Comparison of ENCODE assay signal across 9 cellular contexts in genomic region chr1:116122955-116123757, GRCh38. TPM values are rescaled to one million over a fixed set of nuclear protein-coding genes. Genes with fewer than 3 reads are reported as not detected.
DNase-seq lines count a peak whose midpoint lies in the region; ATAC-seq, FAIRE-seq and TF ChIP-seq lines count a peak whose summit lies in the region.
"Had no signal": no experiment of that assay in that cellular context is flagged by ENCODE, and none has a peak within 500 bp of the region (broad histone marks: within the 10 kb centered on the region; RNA-seq: fewer than 3 reads in every experiment).

No MANE protein-coding gene starts in this region.

- no peak for ATAC-seq in natural killer cell

- TF ChIP-seq EP300 in Ishikawa (IDR thresholded peaks at IDR 0.05; ENCODE audit: borderline replicate concordance), result no peak

- no peak for FAIRE-seq in GM12892 (lab: Jason Lieb, UNC)

- no peaks in the 10 kb centered on the region for H3K36me3 Mint-ChIP-seq in natural killer cell
- no peaks in the 10 kb centered on the region for H3K36me3 Mint-ChIP-seq in activated naive CD8-positive, alpha-beta T cell treated with anti-CD3 and anti-CD28 coated beads for 36 hours

- peaks cover 11 to 17% of the 10 kb centered on the region in 2 donors for H3K27me3 Mint-ChIP-seq in natural killer cell (ENCODE audit: low read depth in 2 of 2)
- H3K27me3 Mint-ChIP-seq in activated naive CD8-positive, alpha-beta T cell treated with anti-CD3 and anti-CD28 coated beads for 36 hours, result peaks cover 37% of the 10 kb centered on the region

- DNase-seq in AG10803 (ENCODE audit: low read depth), result peak; percentile 94
- DNase-seq in epidermal melanocyte (ENCODE audit: insufficient read length, low spot score), result peak; percentile 61
- DNase-seq in mucosa of gallbladder (ENCODE audit: low spot score), result peak; percentile 70
- DNase-seq in NCI-H2227 (lab: John Stamatoyannopoulos, UW; ENCODE audit: unreplicated experiment), result no peak
- no peak for DNase-seq in natural killer cell
- DNase-seq in GM12892 (ENCODE audit: insufficient read length), result no peak
- DNase-seq in activated naive CD8-positive, alpha-beta T cell treated with anti-CD3 and anti-CD28 coated beads for 36 hours, result no peak
- DNase-seq: NCI-H2029 treated with DMSO at 0.1 percent for 48 hours had no signal

- TF ChIP-seq CTCF in AG10803 (conservative IDR thresholded peaks at IDR 0.05; ENCODE audit: low read length) (no peak), natural killer cell (IDR thresholded peaks at IDR 0.05) (no peak)

- H3K4me1 Mint-ChIP-seq in natural killer cell, result peaks cover 0 to 10% of the 10 kb centered on the region in 2 donors
- H3K4me1 Mint-ChIP-seq in activated naive CD8-positive, alpha-beta T cell treated with anti-CD3 and anti-CD28 coated beads for 36 hours, result peaks cover 29% of the 10 kb centered on the region

- H3K4me3 ChIP-seq in AG10803 (ENCODE audit: low read length), result peak overlapping the region; percentile 23

- H3K9me3 Mint-ChIP-seq in natural killer cell, result no peaks in the 10 kb centered on the region
- H3K9me3 Mint-ChIP-seq in activated naive CD8-positive, alpha-beta T cell treated with anti-CD3 and anti-CD28 coated beads for 36 hours, result no peaks in the 10 kb centered on the region

- no peak overlapping the region for H3K27ac Mint-ChIP-seq in natural killer cell
- no peak overlapping the region for H3K27ac Mint-ChIP-seq in activated naive CD8-positive, alpha-beta T cell treated with anti-CD3 and anti-CD28 coated beads for 36 hours

- no peak overlapping the region for H3K4me3 Mint-ChIP-seq in natural killer cell
- H3K4me3 Mint-ChIP-seq in activated naive CD8-positive, alpha-beta T cell treated with anti-CD3 and anti-CD28 coated beads for 36 hours, result no peak overlapping the region

- TF ChIP-seq POLR2A in GM12892 (IDR thresholded peaks at IDR 0.05; ENCODE audit: low read depth, low read length), result no peak

- intact Hi-C loops in natural killer cell (cut with micrococcal nuclease), result no loop called here

- no peak for TF ChIP-seq RAD21 in Ishikawa (IDR thresholded peaks at IDR 0.05; ENCODE audit: low read depth)

TF ChIP-seq in Ishikawa, 13 proteins besides CTCF, POLR2A, EP300 and RAD21:
- TF ChIP-seq MAX (IDR thresholded peaks at IDR 0.05) (no peak), NFIC (IDR thresholded peaks at IDR 0.05) (0 out of 2 replicates have a peak, but pooled peaks have one; percentile 7)

RNA-seq across cellular contexts. Expression of gene MAB21L3, which starts 12.0 kb away (rescaled TPM):
- total RNA-seq in mucosa of gallbladder (not detected), natural killer cell (not detected)
- 0.25 TPM for polyA plus RNA-seq in GM12892 (2012; ENCODE audit: missing spikeins)
- under 1 TPM in 1 of 2 experiments, not detected in 1; 0.26 TPM for total RNA-seq in activated naive CD8-positive, alpha-beta T cell treated with anti-CD3 and anti-CD28 coated beads for 36 hours

Comparison
In these comparisons a context has a peak if more than half of its experiments do, and no peak if none do; other contexts are left out.
1. DNase-seq: peak in AG10803 (single experiment), epidermal melanocyte (single experiment) and mucosa of gallbladder (single experiment); none in NCI-H2227 (single experiment), natural killer cell (single experiment), GM12892 (single experiment) and activated naive CD8-positive, alpha-beta T cell treated with anti-CD3 and anti-CD28 coated beads for 36 hours (single experiment).